ENCODE assay signal across 14 cellular contexts in the genomic region with DNA sequence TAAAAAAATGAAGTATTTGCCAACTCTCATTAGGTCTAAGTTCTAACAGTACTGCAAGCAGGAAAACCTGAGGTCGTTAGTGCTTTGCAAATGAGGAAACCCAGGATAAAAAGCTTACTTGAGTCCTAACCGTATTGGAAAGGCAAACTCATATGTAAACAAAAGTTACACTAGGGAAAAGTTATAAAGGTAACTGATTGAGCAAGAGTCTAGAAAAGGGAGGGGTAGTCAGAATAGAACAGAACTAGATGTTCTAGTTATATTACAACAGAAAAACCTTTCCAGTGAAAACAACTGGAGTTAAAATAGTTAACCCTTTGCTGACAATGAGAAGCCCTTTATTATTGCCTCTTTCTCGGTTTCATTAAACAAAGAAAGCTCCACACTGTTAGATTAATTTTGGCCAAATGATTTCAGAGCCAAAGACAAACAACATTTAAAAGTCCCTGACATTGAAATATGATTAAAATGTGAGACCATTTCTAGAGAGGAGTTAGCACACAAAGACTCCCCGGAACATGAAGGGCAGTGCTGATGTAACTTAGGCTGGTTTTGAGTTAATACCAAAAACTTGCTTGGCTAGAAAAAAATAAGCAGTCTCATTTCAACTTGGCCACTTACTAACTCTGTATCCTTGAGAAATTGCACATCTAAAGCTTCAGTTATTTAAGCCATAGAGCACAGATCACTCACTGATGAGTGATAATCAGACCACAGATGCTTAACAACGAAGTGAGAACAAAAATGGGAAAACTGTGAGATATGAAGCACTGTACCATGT.
DNase-seq lines count a peak whose midpoint lies in the region; ATAC-seq and TF ChIP-seq lines count a peak whose summit lies in the region.
"Had no signal": no experiment of that assay in that cellular context is flagged by ENCODE, and none has a peak within 500 bp of the region (broad histone marks: within the 10 kb centered on the region; RNA-seq: fewer than 3 reads in every experiment).

No MANE protein-coding gene starts in this region.

- H3K27ac ChIP-seq in ovary = peak overlapping the region in 1 of 2 donors; percentile 42
- H3K27ac ChIP-seq in aorta (ENCODE audit: low read depth in 1 of 2, low read length in 2 of 2) = peak overlapping the region in 1 of 2 donors; percentile 87
- H3K27ac ChIP-seq: GM23248, SJSA1 had no signal

- H3K9me3 ChIP-seq in ovary (no peaks in the 10 kb centered on the region), aorta (ENCODE audit: control insufficient read depth, low read length) (no peaks in the 10 kb centered on the region)
- H3K9me3 ChIP-seq: SJSA1 had no signal

- no peak for TF ChIP-seq CTCF in fibroblast of villous mesenchyme (IDR thresholded peaks at IDR 0.05; ENCODE audit: insufficient read depth, low read depth, low read length)
- no peak for TF ChIP-seq CTCF in ovary (IDR thresholded peaks at IDR 0.05)

- WGBS in ovary, 3 donors = 19 to 26% (median 21%) methylated on average over 5 of the region's 5 CpGs
- 4 to 25% methylated on average over 5 of the region's 5 CpGs for WGBS in aorta, 2 donors

- intact Hi-C loops in Right ventricle myocardium inferior (cut with DNase I) (no loop called here), cardiac septum (cut with DNase I) (no loop called here), ovary (cut with DNase I) (no loop called here), aorta (cut with DNase I) (no loop called here)

- TF ChIP-seq POLR2A in ovary (IDR thresholded peaks at IDR 0.05) = peak; percentile 6

- no peaks in the 10 kb centered on the region for H3K36me3 ChIP-seq in ovary
- no peaks in the 10 kb centered on the region for H3K36me3 ChIP-seq in aorta (ENCODE audit: control insufficient read depth in 1 of 2, insufficient read depth in 2 of 2, low read length in 1 of 2)
- H3K36me3 ChIP-seq: SJSA1 had no signal

- ATAC-seq in Right ventricle myocardium inferior (peak; percentile 89), aorta (ENCODE audit: low FRiP score) (peak; percentile 80), GM19397 (IDR thresholded peaks at IDR 0.05; ENCODE audit: unreplicated experiment) (no peak)

- H3K4me3 ChIP-seq in fibroblast of villous mesenchyme (ENCODE audit: low read depth, low read length) (no peak overlapping the region), ovary (no peak overlapping the region), aorta (ENCODE audit: low read length in 2 of 2) (no peak overlapping the region)
- H3K4me3 ChIP-seq: GM23248, SJSA1 had no signal

- H3K27me3 ChIP-seq in ovary (no peaks in the 10 kb centered on the region), aorta (ENCODE audit: control insufficient read depth in 1 of 2, insufficient read depth in 2 of 2, low read length in 1 of 2) (no peaks in the 10 kb centered on the region)
- H3K27me3 ChIP-seq: SJSA1 had no signal

- no peak for DNase-seq in Right ventricle myocardium inferior (ENCODE audit: missing footprints)
- no peak for DNase-seq in cardiac septum (ENCODE audit: low spot score)
- peak; percentile 78 for DNase-seq in fibroblast of villous mesenchyme (ENCODE audit: low read depth)
- DNase-seq in ovary = peak in 1 of 5 donors; percentile 25
- DNase-seq in aorta = no peak
- DNase-seq in SK-N-DZ (ENCODE audit: low spot score) = no peak
- no peak for DNase-seq in NCI-H446 treated with DMSO at 0.1 percent for 48 hours (lab: John Stamatoyannopoulos, UW)
- DNase-seq: GM23248, kidney glomerular epithelial cell, NCI-H146, occipital lobe, substantia nigra had no signal

- TF ChIP-seq EP300 in ovary (IDR thresholded peaks at IDR 0.05) = no peak

- peaks cover 1% of the 10 kb centered on the region for H3K4me1 ChIP-seq in ovary (ENCODE audit: insufficient read depth)
- H3K4me1 ChIP-seq in aorta (ENCODE audit: control insufficient read depth in 1 of 2, insufficient read depth in 2 of 2, low read length in 2 of 2) = no peaks in the 10 kb centered on the region
- H3K4me1 ChIP-seq: SJSA1 had no signal
